ENCODE assay signal across 9 cellular contexts in the genomic region with DNA sequence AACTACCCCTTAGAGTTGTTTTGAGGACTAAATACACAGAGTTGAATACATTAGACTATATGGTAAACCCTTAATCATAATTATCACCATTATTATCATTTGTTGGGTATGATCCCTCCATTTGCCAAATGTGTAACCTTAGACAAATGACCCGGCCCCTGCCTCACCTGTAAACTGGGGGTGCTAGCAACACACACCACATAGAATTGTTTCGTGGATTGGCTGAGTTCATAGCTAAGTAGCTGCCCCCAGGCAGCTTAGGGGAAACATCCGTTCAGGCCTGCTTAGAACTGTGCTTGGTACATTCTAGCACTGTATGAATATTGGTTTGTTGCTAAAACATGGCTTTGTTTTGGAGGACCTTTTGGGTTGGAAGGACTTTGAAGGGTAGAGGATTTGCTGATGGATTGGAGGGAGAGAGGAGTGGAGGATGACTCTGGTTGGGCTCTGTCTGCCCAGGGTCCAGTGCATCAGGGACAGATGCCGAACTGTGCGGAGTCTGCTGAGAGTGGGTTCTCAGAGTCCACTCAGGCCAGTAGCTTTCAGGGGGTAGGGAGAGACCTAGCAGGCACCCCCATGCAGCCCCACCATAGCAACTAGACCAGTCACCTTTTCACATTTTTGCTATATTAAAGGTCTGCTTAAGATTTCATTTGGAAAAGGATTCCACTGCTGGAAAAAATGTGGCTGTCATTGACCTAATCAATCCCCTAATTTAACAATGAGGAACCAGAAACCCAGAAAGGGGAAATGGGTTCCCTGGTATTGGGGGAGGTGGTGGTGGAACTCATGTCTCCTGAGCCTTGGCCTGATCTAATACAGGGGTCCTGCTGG. TPM values are rescaled to one million over a fixed set of nuclear protein-coding genes. Genes with fewer than 3 reads are reported as not detected.
DNase-seq lines count a peak whose midpoint lies in the region; ATAC-seq and TF ChIP-seq lines count a peak whose summit lies in the region.
"Had no signal": no experiment of that assay in that cellular context is flagged by ENCODE, and none has a peak within 500 bp of the region (broad histone marks: within the 10 kb centered on the region; RNA-seq: fewer than 3 reads in every experiment).

No MANE protein-coding gene starts in this region.

- peak overlapping the region; percentile 84 for H3K27ac Mint-ChIP-seq in CD8-positive, alpha-beta T cell
- no peak overlapping the region for H3K27ac Mint-ChIP-seq in chondrocyte (ENCODE audit: unreplicated experiment)
- no peak overlapping the region for H3K27ac Mint-ChIP-seq in osteocyte (ENCODE audit: unreplicated experiment)

- H3K9me3 Mint-ChIP-seq in CD8-positive, alpha-beta T cell: no peaks in the 10 kb centered on the region
- H3K9me3 Mint-ChIP-seq in chondrocyte (ENCODE audit: low read depth) (no peaks in the 10 kb centered on the region), osteocyte (ENCODE audit: unreplicated experiment) (no peaks in the 10 kb centered on the region)

- peak overlapping the region; percentile 62 for H3K4me3 Mint-ChIP-seq in CD8-positive, alpha-beta T cell
- peak overlapping the region; percentile 78 for H3K4me3 Mint-ChIP-seq in chondrocyte (ENCODE audit: unreplicated experiment)
- H3K4me3 Mint-ChIP-seq in osteocyte (ENCODE audit: unreplicated experiment): peak overlapping the region; percentile 82

- intact Hi-C loops in CD8-positive, alpha-beta T cell (cut with DNase I, micrococcal nuclease): loop anchor here (1.0 to 10.0 kb wide), 5 partner anchors 16 to 279 kb away; partner anchors contain the start of gene GOLGA5 (in 1 of the 2)

- H3K27me3 Mint-ChIP-seq in CD8-positive, alpha-beta T cell (ENCODE audit: low read depth): no peaks in the 10 kb centered on the region
- no peaks in the 10 kb centered on the region for H3K27me3 Mint-ChIP-seq in chondrocyte (ENCODE audit: low read depth)
- no peaks in the 10 kb centered on the region for H3K27me3 Mint-ChIP-seq in osteocyte (ENCODE audit: unreplicated experiment)

- no peaks in the 10 kb centered on the region for H3K27me3 ChIP-seq in CD8-positive, alpha-beta T cell (ENCODE audit: insufficient read depth, low read length)

- DNase-seq in CD8-positive, alpha-beta T cell: peak in 1 of 7 experiments; percentile 14
- no peak for DNase-seq in chondrocyte (ENCODE audit: low spot score)
- no peak for DNase-seq in osteocyte (ENCODE audit: extremely low spot score, unreplicated experiment)
- DNase-seq in NCI-H1048 (lab: John Stamatoyannopoulos, UW): no peak
- no peak for DNase-seq in GDM1 (lab: John Stamatoyannopoulos, UW)
- no peak for DNase-seq in DMS53 treated with DMSO at 0.1 percent for 48 hours (lab: John Stamatoyannopoulos, UW; ENCODE audit: unreplicated experiment)
- DNase-seq in NCI-H1105 (lab: John Stamatoyannopoulos, UW): no peak
- DNase-seq: activated gamma-delta T cell had no signal

- no peak for TF ChIP-seq CTCF in CD8-positive, alpha-beta T cell (IDR thresholded peaks at IDR 0.05)
- TF ChIP-seq CTCF in chondrocyte (IDR thresholded peaks at IDR 0.05): no peak
- TF ChIP-seq CTCF in osteocyte (IDR thresholded peaks at IDR 0.05): no peak

- ATAC-seq in CD8-positive, alpha-beta T cell: peak; percentile 14

- POLR2A ChIA-PET in CD8-positive, alpha-beta T cell (lab: Charles Lee): interaction anchor here (0.6 to 2.9 kb wide), 9 partner anchors 9 to 100 kb away, joined by 3 to 11 read pairs (median 4); no protein-coding TSS in a partner anchor

- H3K27ac ChIP-seq in CD8-positive, alpha-beta T cell (ENCODE audit: low read depth, low read length): no peak overlapping the region
- H3K27ac ChIP-seq in KOPT-K1 (ENCODE audit: low read depth, low read length, poor library complexity, severe bottlenecking): peak overlapping the region; percentile 94

- H3K36me3 Mint-ChIP-seq in CD8-positive, alpha-beta T cell: peaks cover 2% of the 10 kb centered on the region
- H3K36me3 Mint-ChIP-seq in chondrocyte (ENCODE audit: low read depth): no peaks in the 10 kb centered on the region
- peaks cover 3% of the 10 kb centered on the region for H3K36me3 Mint-ChIP-seq in osteocyte (ENCODE audit: unreplicated experiment)

- no peaks in the 10 kb centered on the region for H3K9me3 ChIP-seq in CD8-positive, alpha-beta T cell (ENCODE audit: low read length)
- no peaks in the 10 kb centered on the region for H3K9me3 ChIP-seq in KOPT-K1 (ENCODE audit: insufficient read depth, low read length, poor library complexity, severe bottlenecking)

- H3K4me1 ChIP-seq in CD8-positive, alpha-beta T cell (ENCODE audit: insufficient read depth, low read length): peaks cover 65% of the 10 kb centered on the region

- peaks cover 69% of the 10 kb centered on the region for H3K4me1 Mint-ChIP-seq in CD8-positive, alpha-beta T cell (ENCODE audit: low read depth)
- peaks cover 35% of the 10 kb centered on the region for H3K4me1 Mint-ChIP-seq in chondrocyte (ENCODE audit: low read depth)
- peaks cover 35% of the 10 kb centered on the region for H3K4me1 Mint-ChIP-seq in osteocyte (ENCODE audit: unreplicated experiment)

- no peaks in the 10 kb centered on the region for H3K36me3 ChIP-seq in CD8-positive, alpha-beta T cell (ENCODE audit: insufficient read depth, low read length)
- peaks cover 1% of the 10 kb centered on the region; the same call in 1 of the 2 replicates for H3K36me3 ChIP-seq in KOPT-K1 (ENCODE audit: insufficient read depth, low read length)

- CTCF ChIA-PET in CD8-positive, alpha-beta T cell (lab: Charles Lee): interaction anchor here (1.0 to 1.5 kb wide), 4 partner anchors 9 to 137 kb away, joined by 3 to 5 read pairs (median 4); no protein-coding TSS in a partner anchor

- H3K4me3 ChIP-seq in CD8-positive, alpha-beta T cell (ENCODE audit: low read depth, low read length): no peak overlapping the region

RNA-seq across cellular contexts. Expression of gene RIN3, which starts 2.1 kb away (rescaled TPM):
- total RNA-seq in CD8-positive, alpha-beta T cell: 10 to 100 TPM; 82.4 to 82.7 TPM
- total RNA-seq in chondrocyte (18.8 to 24.2 TPM (median 20.2 TPM) in 3 replicates), osteocyte (26.7 and 31.3 TPM in 2 replicates)
